Comparison of ENCODE assay signal across 24 cellular contexts in the genomic region with DNA sequence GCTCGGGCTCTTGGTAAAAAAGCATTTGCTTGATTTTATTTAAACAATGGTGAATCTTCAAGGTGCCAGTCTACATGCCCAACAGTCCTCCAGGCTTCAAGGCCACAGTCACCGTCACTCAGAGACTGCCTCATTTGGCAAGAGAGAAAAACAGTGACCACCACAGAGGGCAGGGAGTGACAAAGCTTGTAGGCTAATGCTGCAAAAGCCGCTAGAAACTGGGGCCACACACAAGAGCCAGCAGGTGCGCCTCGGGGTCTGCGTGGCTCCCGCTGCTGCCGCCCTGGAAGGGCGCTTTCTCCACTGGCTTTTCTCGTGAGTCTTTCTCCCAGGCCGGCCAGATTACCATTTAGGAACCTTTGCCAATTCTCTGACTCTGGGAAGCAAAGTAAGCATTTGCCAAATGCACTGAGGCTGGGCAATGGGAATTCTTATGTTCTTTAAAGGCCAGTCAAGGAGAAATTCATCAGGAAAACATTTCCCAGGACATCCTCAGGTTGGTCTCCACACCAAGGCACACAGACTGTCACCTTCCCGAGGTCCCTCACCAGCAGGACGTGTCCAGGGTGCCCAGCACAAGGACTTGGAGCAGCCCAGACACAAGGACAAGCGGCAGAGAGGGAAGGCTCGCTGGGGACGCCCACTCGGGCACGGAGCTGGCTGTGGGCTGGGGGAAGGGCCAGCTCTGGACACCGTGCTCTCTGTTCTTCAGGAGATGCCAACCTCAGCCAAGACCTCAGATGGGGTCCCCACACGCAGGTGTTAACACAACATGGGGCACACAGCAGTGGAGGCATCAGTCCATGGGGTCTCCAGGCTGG. TPM values are rescaled to one million over a fixed set of nuclear protein-coding genes. Genes with fewer than 3 reads are reported as not detected.
DNase-seq lines count a peak whose midpoint lies in the region; FAIRE-seq and TF ChIP-seq lines count a peak whose summit lies in the region.
"Had no signal": no experiment of that assay in that cellular context is flagged by ENCODE, and none has a peak within 500 bp of the region (broad histone marks: within the 10 kb centered on the region; RNA-seq: fewer than 3 reads in every experiment).

No MANE protein-coding gene starts in this region.

- H2AFZ ChIP-seq in neuronal stem cell (ENCODE audit: low read length): no peak overlapping the region
- H2AFZ ChIP-seq: neural progenitor cell had no signal

- no peak overlapping the region for H3K14ac ChIP-seq in neuronal stem cell (ENCODE audit: low read length)

- peaks cover 2% of the 10 kb centered on the region for H3K79me1 ChIP-seq in neuronal stem cell (ENCODE audit: low read depth, low read length)

- H2BK12ac ChIP-seq in neuronal stem cell (ENCODE audit: low read length): no peak overlapping the region

- POLR2A ChIA-PET in Caco-2 (lab: Charles Lee): interaction anchor here (1.1 kb wide), 1 partner anchor 13 kb away, joined by 3 read pairs; the partner anchor contains the start of gene C16orf95

- H3K4me1 Mint-ChIP-seq in Caco-2 (ENCODE audit: low read depth, unreplicated experiment): no peaks in the 10 kb centered on the region
- peaks cover 16% of the 10 kb centered on the region for H3K4me1 Mint-ChIP-seq in glutamatergic neuron (ENCODE audit: low read depth, unreplicated experiment)
- H3K4me1 Mint-ChIP-seq: CD14-positive monocyte, H9 had no signal

- no peak overlapping the region for H3K18ac ChIP-seq in neuronal stem cell (ENCODE audit: low read length)

- H3K27me3 Mint-ChIP-seq in Caco-2 (ENCODE audit: insufficient read depth, unreplicated experiment) (no peaks in the 10 kb centered on the region), glutamatergic neuron (ENCODE audit: unreplicated experiment) (peaks cover 8% of the 10 kb centered on the region)
- H3K27me3 Mint-ChIP-seq: stimulated activated naive B cell treated with anti-CD40 and anti-IgM and Interleukin-4, amounts not matched to agents 10 μg/mL and 1 μg/mL and 100 μg/mL, for 72 hours had no signal

- H3K4me1 ChIP-seq in Caco-2 (no peaks in the 10 kb centered on the region; the same call in 1 of the 2 replicates), neuronal stem cell (ENCODE audit: control insufficient read depth in 2 of 2, insufficient read depth in 1 of 2, low read depth in 1 of 2, low read length in 2 of 2) (peaks cover 0 to 3% of the 10 kb centered on the region in 2 donors)
- H3K4me1 ChIP-seq: neural progenitor cell had no signal

- H3K4me2 ChIP-seq in neuronal stem cell (ENCODE audit: insufficient read depth, low read length, poor library complexity, severe bottlenecking): no peak overlapping the region
- H3K4me2 ChIP-seq: neural progenitor cell, smooth muscle cell had no signal

- H4K8ac ChIP-seq in neuronal stem cell (ENCODE audit: low read depth, low read length): no peak overlapping the region

- H3K9me3 ChIP-seq in Caco-2 (no peaks in the 10 kb centered on the region), neuronal stem cell (replicated peaks in 1 of 2; ENCODE audit: control insufficient read depth in 2 of 2, insufficient read depth in 1 of 2, low read depth in 1 of 2, low read length in 2 of 2) (no peaks in the 10 kb centered on the region)
- H3K9me3 ChIP-seq: Peyer's patch, SJSA1, thoracic aorta had no signal

- FAIRE-seq in H54 (lab: Jason Lieb, UNC): no peak

- no peak overlapping the region for H2AK5ac ChIP-seq in neuronal stem cell (ENCODE audit: low read depth, low read length)

- no peak overlapping the region for H2BK5ac ChIP-seq in neuronal stem cell (ENCODE audit: low read length)

- H3K27ac Mint-ChIP-seq in Caco-2 (ENCODE audit: unreplicated experiment) (no peak overlapping the region), glutamatergic neuron (ENCODE audit: unreplicated experiment) (no peak overlapping the region)
- H3K27ac Mint-ChIP-seq: neural progenitor cell; stimulated activated naive B cell treated with anti-CD40 and anti-IgM and Interleukin-4, amounts not matched to agents 10 μg/mL and 1 μg/mL and 100 μg/mL, for 72 hours had no signal

- no CpG with 5 or more reads among the region's 20 CpGs for WGBS in neuronal stem cell (ENCODE audit: extremely low coverage in 2 of 2, insufficient read length in 2 of 2, insufficient replicate concordance in 1 of 2), 2 donors

- H3K27ac ChIP-seq in angular gyrus (ENCODE audit: low read depth, low read length) (peak overlapping the region; percentile 22), neuronal stem cell (replicated peaks; ENCODE audit: low read length) (no peak overlapping the region)
- H3K27ac ChIP-seq: neural progenitor cell, SJSA1, thoracic aorta had no signal

- H3K4ac ChIP-seq in neuronal stem cell (ENCODE audit: low read length): no peak overlapping the region

- DNase-seq in Caco-2: no peak
- peak; percentile 8 for DNase-seq in glutamatergic neuron
- DNase-seq in neuronal stem cell (ENCODE audit: low spot score): no peak
- no peak for DNase-seq in H54 (ENCODE audit: insufficient read length, low spot score)
- DNase-seq in midbrain (lab: John Stamatoyannopoulos, UW): no peak
- DNase-seq in NCI-H2107 (lab: John Stamatoyannopoulos, UW): no peak
- DNase-seq: activated naive CD4-positive, alpha-beta T cell treated with anti-CD3 and anti-CD28 coated beads, Interleukin-2, amount 50 U/mL, for 16 hours; central memory CD4-positive, alpha-beta T cell; foreskin melanocyte; H9; hypothalamus; Kasumi-1; NCI-H1694 treated with DMSO at 0.1 percent for 48 hours; NCI-H69; stimulated activated CD4-positive, alpha-beta T cell treated with anti-CD3 and anti-CD28 coated beads, Interleukin-4, amount 100 ng/mL, for 1 hour; stimulated activated naive B cell treated with anti-CD40 and anti-IgM and Interleukin-4, amounts not matched to agents 10 μg/mL and 1 μg/mL and 100 μg/mL, for 72 hours had no signal

- no peak overlapping the region for H3K4me3 ChIP-seq in Caco-2 (ENCODE audit: low read depth, low read length)
- H3K4me3 ChIP-seq in neuronal stem cell (ENCODE audit: low read length in 2 of 2): no peak overlapping the region
- H3K4me3 ChIP-seq: dorsolateral prefrontal cortex, neural progenitor cell, Peyer's patch, SJSA1, smooth muscle cell, thoracic aorta had no signal

- no peak overlapping the region for H2BK120ac ChIP-seq in neuronal stem cell (ENCODE audit: low read depth, low read length)

- no peak overlapping the region for H3K9ac ChIP-seq in neuronal stem cell (ENCODE audit: low read depth, low read length, poor library complexity)
- H3K9ac ChIP-seq: neural progenitor cell had no signal

- no peak overlapping the region for H2BK15ac ChIP-seq in neuronal stem cell (ENCODE audit: low read length)

- H3K36me3 ChIP-seq in Caco-2 (ENCODE audit: control insufficient read depth, insufficient read depth, low read length) (peaks cover 7% of the 10 kb centered on the region), neuronal stem cell (replicated peaks in 1 of 2; ENCODE audit: control insufficient read depth in 2 of 2, insufficient read depth in 2 of 2, low read length in 2 of 2) (peaks cover 20 to 53% of the 10 kb centered on the region in 2 donors)
- H3K36me3 ChIP-seq: neural progenitor cell had no signal

- intact Hi-C loops in Caco-2 (cut with micrococcal nuclease; ENCODE audit: unreplicated experiment): no loop called here

- H3K23ac ChIP-seq in neuronal stem cell (ENCODE audit: low read depth, low read length, poor library complexity): peak overlapping the region; percentile 27

- TF ChIP-seq CTCF in Caco-2 (IDR thresholded peaks at IDR 0.05; ENCODE audit: insufficient read depth in 1 of 2, low read depth in 1 of 2, low read length in 1 of 2, severe bottlenecking in 1 of 2, unreplicated experiment in 1 of 2) (no peak), glutamatergic neuron (IDR thresholded peaks at IDR 0.05; ENCODE audit: partially characterized antibody, unreplicated experiment) (no peak)

- no peaks in the 10 kb centered on the region for H3K27me3 ChIP-seq in Caco-2 (replicated peaks; ENCODE audit: control insufficient read depth, insufficient read depth, low read length)
- no peaks in the 10 kb centered on the region for H3K27me3 ChIP-seq in neuronal stem cell (ENCODE audit: control insufficient read depth in 3 of 3, insufficient read depth in 3 of 3, low read depth in 1 of 3, low read length in 3 of 3)
- H3K27me3 ChIP-seq: dorsolateral prefrontal cortex, neural progenitor cell, Peyer's patch, SJSA1 had no signal

- no peak overlapping the region for H4K91ac ChIP-seq in neuronal stem cell (ENCODE audit: low read depth, low read length, poor library complexity)

- CTCF ChIA-PET in Caco-2 (lab: Charles Lee): no interaction called here

- no peak for TF ChIP-seq POLR2A in H54 (IDR thresholded peaks at IDR 0.05; ENCODE audit: low read depth, low read length)

- no peak overlapping the region for H3K4me3 Mint-ChIP-seq in Caco-2 (ENCODE audit: unreplicated experiment)
- no peak overlapping the region for H3K4me3 Mint-ChIP-seq in glutamatergic neuron (ENCODE audit: unreplicated experiment)
- H3K4me3 Mint-ChIP-seq: CD14-positive monocyte; H9; neural progenitor cell; stimulated activated naive B cell treated with anti-CD40 and anti-IgM and Interleukin-4, amounts not matched to agents 10 μg/mL and 1 μg/mL and 100 μg/mL, for 72 hours had no signal

- TSS peak; percentile 48 for BruUV-seq in Caco-2 (replicated peaks; lab: Mats Ljungman, UMichigan)

- peaks cover 43% of the 10 kb centered on the region for H3K36me3 Mint-ChIP-seq in Caco-2 (ENCODE audit: insufficient read depth, unreplicated experiment)
- no peaks in the 10 kb centered on the region for H3K36me3 Mint-ChIP-seq in glutamatergic neuron (ENCODE audit: unreplicated experiment)

- H3K9me3 Mint-ChIP-seq in Caco-2 (ENCODE audit: unreplicated experiment) (no peaks in the 10 kb centered on the region), glutamatergic neuron (ENCODE audit: unreplicated experiment) (peaks cover 6% of the 10 kb centered on the region)
- H3K9me3 Mint-ChIP-seq: CD14-positive monocyte; H9; neural progenitor cell; stimulated activated naive B cell treated with anti-CD40 and anti-IgM and Interleukin-4, amounts not matched to agents 10 μg/mL and 1 μg/mL and 100 μg/mL, for 72 hours had no signal

RNA-seq across cellular contexts. Expression of gene C16orf95, which starts 12.5 kb away (rescaled TPM):
- total RNA-seq in Caco-2 (2022) (4.4 and 6.9 TPM in 2 replicates), glutamatergic neuron (ENCODE audit: unreplicated experiment) (9.2 TPM)
- 4.5 TPM for polyA plus RNA-seq in neuronal stem cell (2013, experiment 1 of 2)
- polyA plus RNA-seq in neuronal stem cell (2013, experiment 2 of 2): 4.9 TPM

RNA-seq across cellular contexts. Expression of gene FBXO31, which starts 53.9 kb away (rescaled TPM):
- total RNA-seq in Caco-2 (2022): 50.9 and 55.6 TPM in 2 replicates
- 66.7 TPM for total RNA-seq in glutamatergic neuron (ENCODE audit: unreplicated experiment)
- 9.0 TPM for polyA plus RNA-seq in neuronal stem cell (2013, experiment 1 of 2)
- polyA plus RNA-seq in neuronal stem cell (2013, experiment 2 of 2): 8.4 TPM
